ENCODE assay signal across 8 cellular contexts in genomic region chr1:33036526-33037503, GRCh38. TPM values are rescaled to one million over a fixed set of nuclear protein-coding genes. Genes with fewer than 3 reads are reported as not detected.
DNase-seq lines count a peak whose midpoint lies in the region; ATAC-seq, FAIRE-seq and TF ChIP-seq lines count a peak whose summit lies in the region.

AK2 (minus strand) TSS chr1:33036883; CDS start chr1:33036828, 55 bp downstream.

- peak; percentile 99 for DNase-seq in NCI-H2107 treated with DMSO at 0.1 percent for 48 hours (lab: John Stamatoyannopoulos, UW; ENCODE audit: unreplicated experiment)
- DNase-seq in body of pancreas = peak; percentile 96 to 98 (median 97)
- peak; percentile 97 for DNase-seq in iPS DF 19.7 (ENCODE audit: low read depth, low spot score)
- peak; percentile 96 for DNase-seq in sciatic nerve (ENCODE audit: low spot score)

- no peak for TF ChIP-seq CTCF in 22Rv1 (IDR thresholded peaks at IDR 0.05)
- TF ChIP-seq CTCF in body of pancreas (IDR thresholded peaks at IDR 0.05) = peak in 1 of 7 experiments; percentile 1

- peak within 1 kb of the TSS; percentile 55 to 78 for H3K4me3 ChIP-seq in body of pancreas

- peak within 1 kb of the TSS; percentile 73 for H3K27ac ChIP-seq in 22Rv1
- H3K27ac ChIP-seq in body of pancreas = peak within 1 kb of the TSS; percentile 22 to 88 (median 64)

- ATAC-seq in GM18520 (IDR thresholded peaks at IDR 0.05; ENCODE audit: unreplicated experiment) = peak; percentile 97
- ATAC-seq in HG03064 (IDR thresholded peaks at IDR 0.05; ENCODE audit: low read depth, unreplicated experiment) = peak; percentile 99
- peak; percentile 100 for ATAC-seq in body of pancreas
- ATAC-seq in sciatic nerve = peak; percentile 100

- H3K9me3 ChIP-seq in body of pancreas = no peaks in the 10 kb centered on the region

- no peaks in the 10 kb centered on the region for H3K27me3 ChIP-seq in body of pancreas

- TF ChIP-seq POLR2A in body of pancreas (IDR thresholded peaks at IDR 0.05) = peak; percentile 39 to 87 (median 82)

- H3K36me3 ChIP-seq in body of pancreas (replicated peaks in 1 of 2; ENCODE audit: insufficient read depth in 1 of 2, low read depth in 2 of 2) = no peaks in the 10 kb centered on the region

- intact Hi-C loops in body of pancreas (cut with DNase I) (no loop called here), sciatic nerve (cut with DNase I) (no loop called here)

- FAIRE-seq in TTC549 (lab: Jason Lieb, UNC) = peak; percentile 79

- 4 to 9% methylated on average over 23 to 59 of the region's 59 CpGs for WGBS in body of pancreas, 2 donors

- H3K4me1 ChIP-seq in body of pancreas = peaks cover 35% of the 10 kb centered on the region

RNA-seq across cellular contexts. Expression of gene AK2, which starts in this region (rescaled TPM):
- 100 to 1,000 TPM in 1 of 2 donors, 10 to 100 TPM in 1; 76.8 to 533 TPM for total RNA-seq in body of pancreas
- 111 TPM for total RNA-seq in sciatic nerve

Comparison
In these comparisons a context has a peak if more than half of its experiments do, and no peak if none do; other contexts are left out.
1. Peak in every context shown above with its lines: DNase-seq, ATAC-seq, H3K4me3 ChIP-seq and H3K27ac ChIP-seq.